Comparison of ENCODE assay signal across 25 cellular contexts in genomic region chr10:128091636-128092210, GRCh38.
"Had no signal": no experiment of that assay in that cellular context is flagged by ENCODE, and none has a peak within 500 bp of the region (broad histone marks: within the 10 kb centered on the region; RNA-seq: fewer than 3 reads in every experiment).

No MANE protein-coding gene starts in this region.

- H3K4me3 ChIP-seq: colonic mucosa, gastroesophageal sphincter, heart right ventricle, left lung, mucosa of descending colon, pancreas, right lobe of liver, suprapubic skin, transverse colon had no signal

- H3K27me3 ChIP-seq: colonic mucosa, pancreas, right lobe of liver, suprapubic skin, transverse colon had no signal

- ATAC-seq: esophagus mucosa; gastroesophageal sphincter; heart right ventricle; left lung; mucosa of descending colon; pancreas; right lobe of liver; stimulated activated naive CD8-positive, alpha-beta T cell treated with anti-CD3 and anti-CD28 coated beads, Interleukin-15, amount 100 ng/mL, for 72 hours; T-cell had no signal

- H3K27ac ChIP-seq: colonic mucosa, gastroesophageal sphincter, heart right ventricle, left lung, neutrophil, pancreas, right lobe of liver, suprapubic skin, transverse colon had no signal

- H3K36me3 ChIP-seq: colonic mucosa, gastroesophageal sphincter, heart right ventricle, left lung, pancreas, right lobe of liver, suprapubic skin, transverse colon had no signal

- H3K9me3 ChIP-seq: colonic mucosa, gastroesophageal sphincter, heart right ventricle, left lung, mucosa of descending colon, neutrophil, pancreas, right lobe of liver, suprapubic skin, transverse colon had no signal

- DNase-seq: activated B cell treated with CpG ODN at 0.5 μM for 24 hours; activated CD4-positive, alpha-beta memory T cell treated with anti-CD3 and anti-CD28 coated beads, Interleukin-2, amount 10 ng/mL, durations not matched to agents 7 days and 5 days; activated CD4-positive, alpha-beta T cell treated with anti-CD3 and anti-CD28 coated beads for 48 hours; activated naive CD4-positive, alpha-beta T cell treated with anti-CD3 and anti-CD28 coated beads for 36 hours; activated T-cell treated with anti-CD3 and anti-CD28 coated beads, Interleukin-2, amount 50 U/mL, for 24 hours; aorta; colonic mucosa; heart right ventricle; left lung; mammary epithelial cell; mucosa of descending colon; naive B cell; pancreas; right lobe of liver; small intestine; stimulated activated CD4-positive, alpha-beta T cell treated with anti-CD3 and anti-CD28 coated beads, Interleukin-4, amount 100 ng/mL, for 1 hour; stimulated activated naive CD8-positive, alpha-beta T cell treated with anti-CD3 and anti-CD28 coated beads, Interleukin-15, amount 100 ng/mL, for 72 hours; T-cell; transverse colon had no signal

- H3K4me1 ChIP-seq: colonic mucosa, gastroesophageal sphincter, left lung, pancreas, right lobe of liver, suprapubic skin, transverse colon had no signal

- H3K9me3 Mint-ChIP-seq: activated B cell treated with CpG ODN at 0.5 μM for 24 hours; activated CD4-positive, alpha-beta memory T cell treated with anti-CD3 and anti-CD28 coated beads, Interleukin-2, amount 10 ng/mL, durations not matched to agents 7 days and 5 days; activated naive CD4-positive, alpha-beta T cell treated with anti-CD3 and anti-CD28 coated beads for 36 hours; activated T-cell treated with anti-CD3 and anti-CD28 coated beads, Interleukin-2, amount 50 U/mL, for 24 hours; activated T-helper 2 cell treated with anti-CD3 and anti-CD28 coated beads, Interferon-gamma antibody, Interleukin-2, Interleukin-4, amounts not matched to agents 10 μg/mL and 5 μg/mL and 100 μg/mL, durations not matched to agents 14 hours and 24 hours and 36 hours; central memory CD8-positive, alpha-beta T cell; naive B cell; stimulated activated naive CD8-positive, alpha-beta T cell treated with anti-CD3 and anti-CD28 coated beads, Interleukin-15, amount 100 ng/mL, for 72 hours; T-cell had no signal

- H3K27ac Mint-ChIP-seq: activated B cell treated with CpG ODN at 0.5 μM for 24 hours; activated CD4-positive, alpha-beta memory T cell treated with anti-CD3 and anti-CD28 coated beads, Interleukin-2, amount 10 ng/mL, durations not matched to agents 7 days and 5 days; activated naive CD4-positive, alpha-beta T cell treated with anti-CD3 and anti-CD28 coated beads for 36 hours; activated T-cell treated with anti-CD3 and anti-CD28 coated beads, Interleukin-2, amount 50 U/mL, for 24 hours; activated T-helper 2 cell treated with anti-CD3 and anti-CD28 coated beads, Interferon-gamma antibody, Interleukin-2, Interleukin-4, amounts not matched to agents 10 μg/mL and 5 μg/mL and 100 μg/mL, durations not matched to agents 14 hours and 24 hours and 36 hours; stimulated activated naive CD8-positive, alpha-beta T cell treated with anti-CD3 and anti-CD28 coated beads, Interleukin-15, amount 100 ng/mL, for 72 hours; T-cell had no signal

- H3K36me3 Mint-ChIP-seq: naive B cell, T-cell had no signal

- H3K4me3 Mint-ChIP-seq: activated B cell treated with CpG ODN at 0.5 μM for 24 hours; activated CD4-positive, alpha-beta memory T cell treated with anti-CD3 and anti-CD28 coated beads, Interleukin-2, amount 10 ng/mL, durations not matched to agents 7 days and 5 days; activated naive CD4-positive, alpha-beta T cell treated with anti-CD3 and anti-CD28 coated beads for 36 hours; activated T-cell treated with anti-CD3 and anti-CD28 coated beads, Interleukin-2, amount 50 U/mL, for 24 hours; central memory CD8-positive, alpha-beta T cell; stimulated activated naive CD8-positive, alpha-beta T cell treated with anti-CD3 and anti-CD28 coated beads, Interleukin-15, amount 100 ng/mL, for 72 hours; T-cell had no signal

- H3K27me3 Mint-ChIP-seq: activated B cell treated with CpG ODN at 0.5 μM for 24 hours; activated CD4-positive, alpha-beta memory T cell treated with anti-CD3 and anti-CD28 coated beads, Interleukin-2, amount 10 ng/mL, durations not matched to agents 7 days and 5 days; activated T-cell treated with anti-CD3 and anti-CD28 coated beads, Interleukin-2, amount 50 U/mL, for 24 hours; central memory CD8-positive, alpha-beta T cell; naive B cell; stimulated activated naive CD8-positive, alpha-beta T cell treated with anti-CD3 and anti-CD28 coated beads, Interleukin-15, amount 100 ng/mL, for 72 hours; T-cell had no signal
